ENCODE assay signal across 8 cellular contexts in the genomic region with DNA sequence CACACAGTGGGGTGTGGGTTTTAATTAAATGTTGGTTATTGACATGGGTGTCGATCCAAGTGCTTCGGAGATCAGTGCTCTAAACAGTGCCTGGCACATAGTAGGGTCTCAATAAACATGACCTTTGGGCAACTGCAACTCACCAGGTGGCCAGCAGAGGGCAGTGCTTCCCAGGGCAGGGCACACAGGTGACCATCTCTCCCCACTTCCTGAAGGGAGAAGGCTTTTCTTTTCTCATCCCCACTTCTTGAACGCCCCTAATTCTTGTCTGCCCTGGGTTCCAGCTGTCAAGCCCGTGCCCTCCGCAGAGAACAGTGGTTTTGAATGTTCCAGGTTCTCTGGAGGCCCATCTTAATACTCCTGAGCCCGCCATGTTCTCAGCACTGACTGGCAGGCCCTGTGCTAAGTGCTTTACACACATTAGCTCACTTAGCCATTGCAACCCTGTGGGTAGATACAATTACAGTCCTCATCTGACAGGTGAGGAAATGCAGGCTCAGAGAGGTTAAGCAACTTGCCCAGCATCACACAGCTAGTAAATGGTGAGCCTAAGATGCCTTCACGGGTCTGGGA. TPM values are rescaled to one million over a fixed set of nuclear protein-coding genes. Genes with fewer than 3 reads are reported as not detected.
DNase-seq lines count a peak whose midpoint lies in the region; ATAC-seq and TF ChIP-seq lines count a peak whose summit lies in the region.

No MANE protein-coding gene starts in this region.

- no CpG with 5 or more reads among the region's 7 CpGs for WGBS in H9 (ENCODE audit: extremely low coverage, insufficient read length, low lambda C conversion rate)

- no peaks in the 10 kb centered on the region for H3K9me3 Mint-ChIP-seq in H9

- DNase-seq in AML-193 (lab: John Stamatoyannopoulos, UW) (peak; percentile 17 to 19), H9 (peak; percentile 82), T-helper 2 cell (peak; percentile 45 to 66 (median 61)), astrocyte of the cerebellum (ENCODE audit: low read depth) (no peak), kidney glomerular epithelial cell (lab: John Stamatoyannopoulos, UW) (peak; percentile 20), MV-4-11 (lab: John Stamatoyannopoulos, UW) (no peak)
- peak; percentile 27 to 47 for DNase-seq in stimulated activated CD8-positive, alpha-beta memory T cell treated with anti-CD3 and anti-CD28 coated beads, Interleukin-15, amount 100 ng/mL, for 4 hours (ENCODE audit: low read depth in 2 of 2)

- H2AFZ ChIP-seq in H9 (ENCODE audit: low read length): no peak overlapping the region

- no peak overlapping the region for H3K18ac ChIP-seq in H9 (ENCODE audit: insufficient read length, low read depth, low read length)

- H3K23ac ChIP-seq in H9 (ENCODE audit: insufficient read length, low read depth, low read length): no peak overlapping the region

- H3K23me2 ChIP-seq in H9 (ENCODE audit: insufficient read length, low read depth, low read length, poor library complexity, severe bottlenecking): no peaks in the 10 kb centered on the region

- H2BK5ac ChIP-seq in H9 (ENCODE audit: insufficient read length, low read length): no peak overlapping the region

- H2BK12ac ChIP-seq in H9 (ENCODE audit: insufficient read length, low read depth, low read length): no peak overlapping the region

- H3K14ac ChIP-seq in H9 (ENCODE audit: insufficient read depth, low read length): no peak overlapping the region

- H3K4me2 ChIP-seq in H9 (ENCODE audit: insufficient read depth, insufficient read length, low read length): no peak overlapping the region

- peaks cover 26 to 37% of the 10 kb centered on the region in 2 experiments for H3K4me1 Mint-ChIP-seq in H9

- no peak overlapping the region for H3K4ac ChIP-seq in H9 (ENCODE audit: low read depth, low read length)

- H3K4me3 Mint-ChIP-seq in H9: no peak overlapping the region

- no peak overlapping the region for H4K91ac ChIP-seq in H9 (ENCODE audit: insufficient read length, low read depth, low read length)

- no peaks in the 10 kb centered on the region for H3K79me2 ChIP-seq in H9 (ENCODE audit: insufficient read depth, low read length)

- H2BK20ac ChIP-seq in H9 (ENCODE audit: low read depth, low read length, poor library complexity, severe bottlenecking): no peak overlapping the region

- no peak overlapping the region for H3K4me3 ChIP-seq in astrocyte of the cerebellum (ENCODE audit: low read depth, low read length)

- H3K27ac Mint-ChIP-seq in H9: no peak overlapping the region

- no peaks in the 10 kb centered on the region for H3K27me3 ChIP-seq in H9 (ENCODE audit: insufficient read depth, low read length)

- no peak overlapping the region for H3K27ac ChIP-seq in H9 (ENCODE audit: insufficient read length, low read depth, low read length)

- no peaks in the 10 kb centered on the region for H3K79me1 ChIP-seq in H9 (ENCODE audit: insufficient read depth, low read depth, low read length, poor library complexity, severe bottlenecking)

- no peak overlapping the region for H4K8ac ChIP-seq in H9 (replicated peaks; ENCODE audit: insufficient read length, low read depth, low read length)

- no peak overlapping the region for H3K9ac ChIP-seq in H9 (ENCODE audit: extremely low read depth, insufficient read length, low read length)

- H3K36me3 Mint-ChIP-seq in H9 (ENCODE audit: insufficient read depth in 1 of 3, low read depth in 3 of 3): peaks cover 0 to 2% (median 0%) of the 10 kb centered on the region in 3 experiments; a peak in 2 of 7 replicates

- H2BK15ac ChIP-seq in H9 (ENCODE audit: low read depth, low read length): no peak overlapping the region

- peak; percentile 98 for TF ChIP-seq CTCF in H9 (conservative IDR thresholded peaks at IDR 0.05)
- peak; percentile 98 for TF ChIP-seq CTCF in astrocyte of the cerebellum (IDR thresholded peaks at IDR 0.05; ENCODE audit: low read depth, low read length, missing control alignments)

- peaks cover 3% of the 10 kb centered on the region; the same call in 1 of the 2 replicates for H3K4me1 ChIP-seq in H9 (ENCODE audit: insufficient read depth, low read length)

- H3K56ac ChIP-seq in H9 (ENCODE audit: insufficient read length, low read depth, low read length): no peak overlapping the region

- no peak overlapping the region for H2AK5ac ChIP-seq in H9 (ENCODE audit: insufficient read length, low read length)

- no peak overlapping the region for H2BK120ac ChIP-seq in H9 (ENCODE audit: low read depth, low read length, poor library complexity, severe bottlenecking)

- no peak for ATAC-seq in HG02610 (IDR thresholded peaks at IDR 0.05; ENCODE audit: unreplicated experiment)

- H3T11ph ChIP-seq in H9 (ENCODE audit: low read length): no peak overlapping the region

- H4K5ac ChIP-seq in H9 (ENCODE audit: insufficient read length, low read depth, low read length): no peak overlapping the region

- H4K20me1 ChIP-seq in H9 (ENCODE audit: control insufficient read depth, insufficient read depth, insufficient read length): no peaks in the 10 kb centered on the region

- H3K27me3 Mint-ChIP-seq in H9 (ENCODE audit: low read depth): peaks cover 7% of the 10 kb centered on the region

- in situ Hi-C loops in astrocyte of the cerebellum (cut with HindIII; ENCODE audit: low sequenced_read_pairs): no loop called here

- H3K9me3 ChIP-seq in H9 (ENCODE audit: control insufficient read depth, low read depth, low read length): no peaks in the 10 kb centered on the region

RNA-seq across cellular contexts. Expression of gene RAPGEF3, which starts 16.3 kb away (rescaled TPM):
- 5.6 and 7.4 TPM in 2 replicates for total RNA-seq in H9 (2021)

RNA-seq across cellular contexts. Expression of gene ENDOU, which starts 17.0 kb away (rescaled TPM):
- not detected in 2 replicates for total RNA-seq in H9 (2021)

RNA-seq across cellular contexts. Expression of gene SLC48A1, which starts 30.7 kb away (rescaled TPM):
- 10.6 TPM in 2 replicates for total RNA-seq in H9 (2021)

RNA-seq across cellular contexts. Expression of gene RPAP3, which starts 36.5 kb away (rescaled TPM):
- 48.9 and 53.3 TPM in 2 replicates for total RNA-seq in H9 (2021)

Comparison
In these comparisons a context has a peak if more than half of its experiments do, and no peak if none do; other contexts are left out.
1. DNase-seq: peak in AML-193 (2 of 2), H9 (single experiment), T-helper 2 cell (5 of 5), kidney glomerular epithelial cell (single experiment) and stimulated activated CD8-positive, alpha-beta memory T cell treated with anti-CD3 and anti-CD28 coated beads, Interleukin-15, amount 100 ng/mL, for 4 hours (2 of 2); none in astrocyte of the cerebellum (single experiment) and MV-4-11 (single experiment).